1 cellular context compared by ENCODE assay signal in genomic region chr4:8217871-8218270, GRCh38.
TF ChIP-seq lines count a peak whose summit lies in the region.

No MANE protein-coding gene starts in this region.

TF ChIP-seq in GM12878, 131 proteins besides CTCF, POLR2A, EP300 and RAD21:
- TF ChIP-seq SMC3 (IDR thresholded peaks at IDR 0.05; ENCODE audit: borderline replicate concordance, low read length) (no peak), SIX5 (IDR thresholded peaks at IDR 0.05; ENCODE audit: low read depth, low read length, severe bottlenecking) (no peak), WRNIP1 (IDR thresholded peaks at IDR 0.05; ENCODE audit: borderline replicate concordance, low read depth, low read length) (no peak), GABPA (IDR thresholded peaks at IDR 0.05; ENCODE audit: low read depth) (no peak)
